6 cellular contexts compared by ENCODE assay signal in genomic region chrY:22727753-22728152, GRCh38.
"Had no signal": no experiment of that assay in that cellular context is flagged by ENCODE, and none has a peak within 500 bp of the region (broad histone marks: within the 10 kb centered on the region; RNA-seq: fewer than 3 reads in every experiment).

No MANE protein-coding gene starts in this region.

- H3K27ac ChIP-seq: HL-60 had no signal

- DNase-seq: IMR-90, KBM-7 had no signal

- FAIRE-seq: HepG2, HTR-8/SVneo, K562 had no signal

- ATAC-seq: HepG2, K562 had no signal

- H3K4me3 ChIP-seq: K562 had no signal
